In genomic region chr5:149439899-149440655, GRCh38 we compare ENCODE assay signal across 8 cellular contexts.
A peak's percentile ranks its signal among the peaks of the same experiment; 100 is the strongest.
DNase-seq lines count a peak whose midpoint lies in the region; ATAC-seq and TF ChIP-seq lines count a peak whose summit lies in the region.

No MANE protein-coding gene starts in this region.

- no peaks in the 10 kb centered on the region for H3K27me3 Mint-ChIP-seq in activated CD4-positive, alpha-beta memory T cell treated with anti-CD3 and anti-CD28 coated beads for 36 hours
- peaks cover 10% of the 10 kb centered on the region for H3K27me3 Mint-ChIP-seq in nephron progenitor cell (ENCODE audit: low read depth, poor library complexity)

- H3K36me3 Mint-ChIP-seq in activated CD4-positive, alpha-beta memory T cell treated with anti-CD3 and anti-CD28 coated beads for 36 hours, result no peaks in the 10 kb centered on the region
- H3K36me3 Mint-ChIP-seq in nephron progenitor cell (ENCODE audit: low read depth), result no peaks in the 10 kb centered on the region

- peak; percentile 99 for DNase-seq in HPDE6-E6E7 (ENCODE audit: extremely low spot score)
- DNase-seq in activated CD4-positive, alpha-beta memory T cell treated with anti-CD3 and anti-CD28 coated beads for 36 hours, result peak; percentile 48
- DNase-seq in kidney epithelial cell (ENCODE audit: low read depth), result peak; percentile 79
- no peak for DNase-seq in activated gamma-delta T cell treated with Interleukin-2 at 50 U/mL for 16 hours
- DNase-seq in nephron progenitor cell, result no peak
- DNase-seq in GM19238 (ENCODE audit: insufficient read length, low spot score), result no peak

- H3K36me3 ChIP-seq in kidney epithelial cell (ENCODE audit: control insufficient read depth, insufficient read depth, low read length), result no peaks in the 10 kb centered on the region

- H3K9me3 Mint-ChIP-seq in activated CD4-positive, alpha-beta memory T cell treated with anti-CD3 and anti-CD28 coated beads for 36 hours, result no peaks in the 10 kb centered on the region
- peaks cover 7% of the 10 kb centered on the region for H3K9me3 Mint-ChIP-seq in nephron progenitor cell

- no peak overlapping the region for H3K4me3 Mint-ChIP-seq in activated CD4-positive, alpha-beta memory T cell treated with anti-CD3 and anti-CD28 coated beads for 36 hours
- no peak overlapping the region for H3K4me3 Mint-ChIP-seq in nephron progenitor cell

- no peak overlapping the region for H3K4me3 ChIP-seq in kidney epithelial cell (ENCODE audit: low read depth, low read length)

- peak overlapping the region; percentile 26 for H3K27ac Mint-ChIP-seq in activated CD4-positive, alpha-beta memory T cell treated with anti-CD3 and anti-CD28 coated beads for 36 hours
- no peak overlapping the region for H3K27ac Mint-ChIP-seq in nephron progenitor cell

- intact Hi-C loops in activated CD4-positive, alpha-beta memory T cell treated with anti-CD3 and anti-CD28 coated beads for 36 hours (cut with micrococcal nuclease), result no loop called here

- no peak for ATAC-seq in GM19452 (IDR thresholded peaks at IDR 0.05; ENCODE audit: unreplicated experiment)

- H3K4me1 Mint-ChIP-seq in activated CD4-positive, alpha-beta memory T cell treated with anti-CD3 and anti-CD28 coated beads for 36 hours (ENCODE audit: low read depth), result peaks cover 23% of the 10 kb centered on the region
- H3K4me1 Mint-ChIP-seq in nephron progenitor cell, result peaks cover 51% of the 10 kb centered on the region

- H3K27ac ChIP-seq in C4-2B, result peak overlapping the region; percentile 76

- TF ChIP-seq CTCF in C4-2B (conservative IDR thresholded peaks at IDR 0.05) (peak; percentile 82), kidney epithelial cell (IDR thresholded peaks at IDR 0.05; ENCODE audit: insufficient read depth, low read length, poor library complexity, severe bottlenecking) (peak; percentile 63), nephron progenitor cell (IDR thresholded peaks at IDR 0.05) (no peak)

- no peaks in the 10 kb centered on the region for H3K27me3 ChIP-seq in kidney epithelial cell (ENCODE audit: control insufficient read depth, insufficient read depth, low read length)

- POLR2A ChIA-PET in activated CD4-positive, alpha-beta memory T cell treated with anti-CD3 and anti-CD28 coated beads for 36 hours (lab: Charles Lee), result interaction anchor here (0.6 to 1.2 kb wide), 2 partner anchors 102 to 111 kb away, joined by 5 to 10 read pairs; partner anchors contain the start of gene CSNK1A1

- CTCF ChIA-PET in activated CD4-positive, alpha-beta memory T cell treated with anti-CD3 and anti-CD28 coated beads for 36 hours (lab: Charles Lee), result interaction anchor here (0.6 to 2.8 kb wide), 12 partner anchors 8 to 595 kb away, joined by 3 to 19 read pairs (median 3); partner anchors contain the start of genes ARHGEF37 and CSNK1A1

Comparison
In these comparisons a context has a peak if more than half of its experiments do, and no peak if none do; other contexts are left out.
1. DNase-seq: peak in HPDE6-E6E7 (single experiment), activated CD4-positive, alpha-beta memory T cell treated with anti-CD3 and anti-CD28 coated beads for 36 hours (single experiment) and kidney epithelial cell (single experiment); none in activated gamma-delta T cell treated with Interleukin-2 at 50 U/mL for 16 hours (single experiment), nephron progenitor cell (single experiment) and GM19238 (single experiment).